In the genomic region with DNA sequence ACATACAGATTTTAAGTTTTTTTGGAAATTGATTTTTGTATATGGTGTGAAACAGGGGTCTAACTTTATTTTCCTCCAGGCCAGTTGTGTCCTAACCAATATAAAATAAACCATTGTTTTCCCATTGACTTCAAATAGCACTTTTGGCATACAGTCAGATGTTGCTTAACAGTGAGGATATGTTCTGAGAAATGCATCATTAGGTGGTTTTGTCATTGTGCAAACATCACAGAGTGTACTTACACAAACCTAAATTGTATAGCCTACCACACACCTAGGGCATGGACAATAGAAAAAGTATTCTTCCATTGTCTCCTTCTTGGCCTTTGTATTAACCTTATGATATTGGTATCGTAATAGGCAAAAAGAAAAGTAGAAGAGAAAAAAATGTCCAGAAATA, we compare ENCODE assay signal across 18 cellular contexts. TPM values are rescaled to one million over a fixed set of nuclear protein-coding genes. Genes with fewer than 3 reads are reported as not detected.
DNase-seq lines count a peak whose midpoint lies in the region; ATAC-seq, FAIRE-seq and TF ChIP-seq lines count a peak whose summit lies in the region.
"Had no signal": no experiment of that assay in that cellular context is flagged by ENCODE, and none has a peak within 500 bp of the region (broad histone marks: within the 10 kb centered on the region; RNA-seq: fewer than 3 reads in every experiment).

No MANE protein-coding gene starts in this region.

- intact Hi-C loops in pancreas (cut with DNase I) (no loop called here), vagina (cut with DNase I) (no loop called here)

- H3K27ac ChIP-seq in pancreas = no peak overlapping the region
- no peak overlapping the region for H3K27ac ChIP-seq in vagina
- H3K27ac ChIP-seq: BLaER1 treated with 17β-estradiol and CSF1 and Interleukin-3, amounts not matched to agents 10 nM and 100 nM; prostate gland had no signal

- no peaks in the 10 kb centered on the region for H3K27me3 ChIP-seq in pancreas
- no peaks in the 10 kb centered on the region for H3K27me3 ChIP-seq in vagina
- H3K27me3 ChIP-seq: BLaER1 treated with 17β-estradiol and CSF1 and Interleukin-3, amounts not matched to agents 10 nM and 100 nM had no signal

- WGBS in pancreas, 2 donors = 94 to 97% methylated on average over 1 of the region's 1 CpG

- H3K9me3 ChIP-seq in pancreas (no peaks in the 10 kb centered on the region), vagina (no peaks in the 10 kb centered on the region)
- H3K9me3 ChIP-seq: prostate gland had no signal

- H3K36me3 ChIP-seq in pancreas (no peaks in the 10 kb centered on the region), vagina (no peaks in the 10 kb centered on the region)
- H3K36me3 ChIP-seq: prostate gland had no signal

- peak; percentile 88 for ATAC-seq in esophagus mucosa
- ATAC-seq in pancreas = peak in 3 of 4 donors; percentile 16 to 71 (median 37)
- ATAC-seq in HG03354 (IDR thresholded peaks at IDR 0.05; ENCODE audit: poor library complexity, severe bottlenecking, unreplicated experiment) = no peak
- ATAC-seq: Right ventricle myocardium inferior had no signal

- DNase-seq in HCEC 1CT (peak; percentile 27), NCI-H460 (ENCODE audit: extremely low read depth, low read depth) (peak; percentile 46), pancreas (no peak), cerebellar nuclear complex (lab: John Stamatoyannopoulos, UW) (no peak), vagina (ENCODE audit: extremely low spot score in 2 of 2) (no peak)
- DNase-seq: activated CD4-positive, CD25-positive, alpha-beta regulatory T cell; activated effector memory CD4-positive, alpha-beta T cell treated with Interleukin-2 at 50 U/mL for 16 hours; DND-41; natural killer cell had no signal

- H3K4me3 ChIP-seq in pancreas = no peak overlapping the region
- H3K4me3 ChIP-seq in vagina = no peak overlapping the region
- H3K4me3 ChIP-seq: BLaER1 treated with 17β-estradiol and CSF1 and Interleukin-3, amounts not matched to agents 10 nM and 100 nM; prostate gland had no signal

- TF ChIP-seq CTCF in pancreas (IDR thresholded peaks at IDR 0.05) = no peak
- TF ChIP-seq CTCF in vagina (IDR thresholded peaks at IDR 0.05) = no peak

- H3K4me1 ChIP-seq in pancreas (peaks cover 0 to 5% (median 0%) of the 10 kb centered on the region in 3 donors), vagina (no peaks in the 10 kb centered on the region)
- H3K4me1 ChIP-seq: prostate gland had no signal

- peak; percentile 5 for FAIRE-seq in pancreas (lab: Jason Lieb, UNC)
- FAIRE-seq: astrocyte, frontal cortex had no signal

- no peak for TF ChIP-seq POLR2A in vagina (IDR thresholded peaks at IDR 0.05)

RNA-seq across cellular contexts. Expression of a gene that starts 37.4 kb away (rescaled TPM):
- total RNA-seq in NCI-H460 (2014; rRNA removed; shearing (Covaris generic)) = 12.2 and 15.0 TPM in 2 replicates
- polyA plus RNA-seq in NCI-H460 (2014; cell fraction: nucleus; rRNA removed) = 13.4 and 15.3 TPM in 2 replicates
- total RNA-seq in esophagus mucosa (1.4 TPM), pancreas (1 to 10 TPM; 1.9 to 6.2 (median 3.3) TPM), vagina (8.3 TPM)
- 1 to 10 TPM; 2.0 to 3.3 TPM for polyA plus RNA-seq in pancreas

RNA-seq across cellular contexts. Expression of a gene that starts 40.5 kb away (rescaled TPM):
- 0.57 TPM in 1 of 2 replicates, not detected in the other for total RNA-seq in NCI-H460 (2014; rRNA removed; shearing (Covaris generic))
- not detected in 2 replicates for polyA plus RNA-seq in NCI-H460 (2014; cell fraction: nucleus; rRNA removed)
- total RNA-seq in esophagus mucosa = 0.64 TPM
- total RNA-seq in pancreas = under 1 TPM in 5 of 6 donors, not detected in 1; 0.20 to 0.66 (median 0.32) TPM
- under 1 TPM; 0.16 to 0.42 TPM for polyA plus RNA-seq in pancreas
- not detected for total RNA-seq in vagina
- total RNA-seq: astrocyte, dermis blood vessel endothelial cell, frontal cortex, lung microvascular endothelial cell, natural killer cell, Right ventricle myocardium inferior had no signal

Comparison
In these comparisons a context has a peak if more than half of its experiments do, and no peak if none do; other contexts are left out.
1. DNase-seq: peak in HCEC 1CT (single experiment) and NCI-H460 (single experiment); none in pancreas (0 of 6), cerebellar nuclear complex (0 of 2) and vagina (0 of 2).